Comparison of ENCODE assay signal across 8 cellular contexts in the genomic region with DNA sequence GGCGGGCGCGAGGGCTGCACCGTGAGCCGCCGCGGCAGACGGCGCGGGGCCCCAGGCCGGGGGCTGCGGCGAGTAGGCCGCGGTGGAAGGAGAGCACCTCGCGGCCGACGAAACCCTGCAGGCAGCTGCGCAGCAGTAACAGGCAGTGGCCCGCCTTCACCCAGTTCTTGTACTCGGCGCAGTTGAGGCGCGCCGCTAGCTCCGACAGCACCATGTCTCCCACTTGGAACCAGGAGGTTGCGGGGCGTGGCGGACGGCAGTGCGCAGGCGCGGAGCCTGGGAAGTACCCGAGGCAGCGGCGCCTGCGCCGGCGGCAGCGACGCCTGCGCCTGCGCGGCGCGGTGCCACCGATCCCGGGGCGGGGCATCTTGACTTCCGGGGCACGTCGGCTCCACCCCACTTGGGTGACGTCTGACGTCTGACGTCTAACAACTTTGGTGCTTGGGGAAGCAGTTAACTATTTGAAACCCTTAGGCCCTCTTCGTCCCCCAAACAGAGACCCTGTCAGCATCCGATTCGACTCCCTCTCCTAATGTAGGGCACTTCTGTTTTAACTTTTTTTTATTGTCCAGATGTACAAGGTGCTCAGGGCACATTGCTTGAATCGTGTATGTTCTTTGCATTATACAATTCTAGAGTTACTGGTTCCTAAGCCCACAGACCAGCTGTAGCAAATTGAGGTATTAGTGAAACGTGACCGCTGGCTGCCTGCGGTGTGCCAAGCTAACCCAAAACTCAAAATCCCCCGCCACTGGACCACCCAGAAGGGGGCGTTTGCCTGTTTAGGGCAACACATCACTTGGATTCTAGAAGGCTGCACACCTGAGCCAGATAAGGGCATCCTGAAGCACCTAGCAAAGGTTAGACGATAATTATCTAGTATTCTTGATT. TPM values are rescaled to one million over a fixed set of nuclear protein-coding genes. Genes with fewer than 3 reads are reported as not detected.
DNase-seq lines count a peak whose midpoint lies in the region; ATAC-seq and TF ChIP-seq lines count a peak whose summit lies in the region.

A gene with protein sequence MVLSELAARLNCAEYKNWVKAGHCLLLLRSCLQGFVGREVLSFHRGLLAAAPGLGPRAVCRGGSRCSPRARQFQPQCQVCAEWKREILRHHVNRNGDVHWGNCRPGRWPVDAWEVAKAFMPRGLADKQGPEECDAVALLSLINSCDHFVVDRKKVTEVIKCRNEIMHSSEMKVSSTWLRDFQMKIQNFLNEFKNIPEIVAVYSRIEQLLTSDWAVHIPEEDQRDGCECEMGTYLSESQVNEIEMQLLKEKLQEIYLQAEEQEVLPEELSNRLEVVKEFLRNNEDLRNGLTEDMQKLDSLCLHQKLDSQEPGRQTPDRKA (minus strand): TSS at position 255 of the 891 bp plus-strand sequence. CDS start 41 bp downstream, at position 214.

- peaks cover 2% of the 10 kb centered on the region for H3K9me3 Mint-ChIP-seq in chondrocyte (ENCODE audit: low read depth)

- ATAC-seq in HG03442 (IDR thresholded peaks at IDR 0.05; ENCODE audit: unreplicated experiment): peak; percentile 70

- H3K4me1 Mint-ChIP-seq in chondrocyte (ENCODE audit: low read depth): peaks cover 24% of the 10 kb centered on the region

- peak within 1 kb of the TSS; percentile 74 for H3K4me3 ChIP-seq in BE2C (ENCODE audit: low read depth, low read length)

- peaks cover 2% of the 10 kb centered on the region for H3K36me3 Mint-ChIP-seq in chondrocyte (ENCODE audit: low read depth)

- peak within 1 kb of the TSS; percentile 94 for H3K27ac Mint-ChIP-seq in chondrocyte (ENCODE audit: unreplicated experiment)

- DNase-seq in BE2C: peak; percentile 91
- DNase-seq in GM19238 (ENCODE audit: insufficient read length, low spot score): peak; percentile 81
- peak; percentile 78 for DNase-seq in NCI-H510A treated with DMSO at 0.1 percent for 48 hours (lab: John Stamatoyannopoulos, UW)
- DNase-seq in activated CD4-positive, alpha-beta T cell treated with anti-CD3 and anti-CD28 coated beads for 24 hours (ENCODE audit: low read depth in 2 of 2): peak; percentile 85 to 97
- DNase-seq in chondrocyte (ENCODE audit: low spot score): peak; percentile 93
- DNase-seq in kidney tubule cell (ENCODE audit: low spot score): peak; percentile 94
- DNase-seq in stimulated activated CD4-positive, alpha-beta T cell treated with anti-CD3 and anti-CD28 coated beads, Interleukin-1b, Interleukin-23, amount 100 ng/mL, for 24 hours (ENCODE audit: low read depth in 4 of 4, low spot score in 1 of 4): peak; percentile 52 to 93 (median 82)

- H3K4me1 ChIP-seq in BE2C: 0 out of 2 replicates have a peak, but pooled peaks cover 2% of the 10 kb centered on the region

- no peaks in the 10 kb centered on the region for H3K27me3 ChIP-seq in BE2C

- H3K36me3 ChIP-seq in BE2C: no peaks in the 10 kb centered on the region

- no peak for TF ChIP-seq CTCF in BE2C (IDR thresholded peaks at IDR 0.05; ENCODE audit: low read depth, low read length)
- peak; percentile 39 for TF ChIP-seq CTCF in chondrocyte (IDR thresholded peaks at IDR 0.05)

- no peaks in the 10 kb centered on the region for H3K27me3 Mint-ChIP-seq in chondrocyte (ENCODE audit: low read depth)

- no peaks in the 10 kb centered on the region for H3K9me3 ChIP-seq in BE2C

- H3K4me3 Mint-ChIP-seq in chondrocyte (ENCODE audit: unreplicated experiment): peak within 1 kb of the TSS; percentile 85

RNA-seq across cellular contexts. Expression of the gene that starts here (rescaled TPM):
- 4.6 TPM for polyA plus RNA-seq in BE2C (2012; ENCODE audit: insufficient read depth, insufficient read length, low read depth)
- total RNA-seq in chondrocyte: 9.5 to 12.1 TPM (median 9.7 TPM) in 3 replicates

Comparison
In these comparisons a context has a peak if more than half of its experiments do, and no peak if none do; other contexts are left out.
1. Peak in every context shown above with its lines: DNase-seq, ATAC-seq and H3K4me3 ChIP-seq.